Comparison of ENCODE assay signal across 8 cellular contexts in genomic region chrX:109840585-109840984, GRCh38.
DNase-seq lines count a peak whose midpoint lies in the region; ATAC-seq and TF ChIP-seq lines count a peak whose summit lies in the region.

No MANE protein-coding gene starts in this region.

- peak overlapping the region; percentile 88 for H3K18ac ChIP-seq in IMR-90 (ENCODE audit: low read depth, low read length)
- peak overlapping the region; percentile 70 to 89 for H3K18ac ChIP-seq in mesenchymal stem cell (ENCODE audit: low read depth in 1 of 2, low read length in 2 of 2)

- H3K4me1 Mint-ChIP-seq in MCF 10A (ENCODE audit: insufficient read depth, unreplicated experiment), result no peaks in the 10 kb centered on the region
- H3K4me1 Mint-ChIP-seq in activated naive CD4-positive, alpha-beta T cell treated with anti-CD3 and anti-CD28 coated beads, Interleukin-2, amount 10 ng/mL, durations not matched to agents 7 days and 5 days, result no peaks in the 10 kb centered on the region

- TF ChIP-seq CTCF in AG09309 (IDR thresholded peaks at IDR 0.05; ENCODE audit: control insufficient read depth, insufficient read depth, low read depth, low read length, missing control alignments), result no peak
- no peak for TF ChIP-seq CTCF in IMR-90 (conservative IDR thresholded peaks at IDR 0.05; ENCODE audit: low read depth, low read length)
- no peak for TF ChIP-seq CTCF in MCF 10A (IDR thresholded peaks at IDR 0.05; ENCODE audit: unreplicated experiment)

- BruUV-seq in IMR-90 (replicated peaks; lab: Mats Ljungman, UMichigan), result no TSS peak
- no TSS peak for BruUV-seq in MCF 10A (replicated peaks; lab: Mats Ljungman, UMichigan)

- H3K4ac ChIP-seq in IMR-90 (ENCODE audit: low read depth, low read length) (peak overlapping the region; percentile 87), mesenchymal stem cell (ENCODE audit: low read depth in 1 of 2, low read length in 2 of 2) (no peak overlapping the region)

- in situ Hi-C loops in IMR-90 (cut with MboI; ENCODE audit: low sequenced_read_pairs), result loop anchor here (5.0 kb wide), 1 partner anchor 108 kb away; the partner anchor contains the start of gene ACSL4

- H3K9me3 Mint-ChIP-seq in MCF 10A (ENCODE audit: unreplicated experiment), result no peaks in the 10 kb centered on the region
- no peaks in the 10 kb centered on the region for H3K9me3 Mint-ChIP-seq in activated naive CD4-positive, alpha-beta T cell treated with anti-CD3 and anti-CD28 coated beads, Interleukin-2, amount 10 ng/mL, durations not matched to agents 7 days and 5 days

- no peaks in the 10 kb centered on the region for H3K79me1 ChIP-seq in IMR-90 (ENCODE audit: low read depth in 1 of 2, low read length in 2 of 2)
- H3K79me1 ChIP-seq in mesenchymal stem cell (replicated peaks; ENCODE audit: low read length, poor library complexity, severe bottlenecking), result no peaks in the 10 kb centered on the region

- H3K27ac Mint-ChIP-seq in MCF 10A (ENCODE audit: low read depth, unreplicated experiment), result no peak overlapping the region
- no peak overlapping the region for H3K27ac Mint-ChIP-seq in activated naive CD4-positive, alpha-beta T cell treated with anti-CD3 and anti-CD28 coated beads, Interleukin-2, amount 10 ng/mL, durations not matched to agents 7 days and 5 days

- H3K27me3 Mint-ChIP-seq in MCF 10A (ENCODE audit: insufficient read depth, unreplicated experiment), result peaks cover 13% of the 10 kb centered on the region
- H3K27me3 Mint-ChIP-seq in activated naive CD4-positive, alpha-beta T cell treated with anti-CD3 and anti-CD28 coated beads, Interleukin-2, amount 10 ng/mL, durations not matched to agents 7 days and 5 days, result no peaks in the 10 kb centered on the region

- H3K4me3 Mint-ChIP-seq in MCF 10A (ENCODE audit: unreplicated experiment), result no peak overlapping the region
- no peak overlapping the region for H3K4me3 Mint-ChIP-seq in activated naive CD4-positive, alpha-beta T cell treated with anti-CD3 and anti-CD28 coated beads, Interleukin-2, amount 10 ng/mL, durations not matched to agents 7 days and 5 days

- H2BK5ac ChIP-seq in IMR-90 (ENCODE audit: low read depth, low read length, poor library complexity, severe bottlenecking) (peak overlapping the region; percentile 73), mesenchymal stem cell (ENCODE audit: low read depth, low read length, poor library complexity, severe bottlenecking) (peak overlapping the region; percentile 87)

- peak overlapping the region; percentile 86 for H2BK120ac ChIP-seq in IMR-90 (ENCODE audit: low read depth, low read length)
- H2BK120ac ChIP-seq in mesenchymal stem cell (ENCODE audit: low read depth, low read length), result peak overlapping the region; percentile 96

- ATAC-seq in IMR-90 (ENCODE audit: low read depth) (peak; percentile 85), GM18517 (IDR thresholded peaks at IDR 0.05; ENCODE audit: unreplicated experiment) (no peak)

- peak overlapping the region; percentile 91 for H3K14ac ChIP-seq in IMR-90 (replicated peaks; ENCODE audit: low read depth, low read length)
- no peak overlapping the region for H3K14ac ChIP-seq in mesenchymal stem cell (ENCODE audit: low read length in 2 of 2)

- no peaks in the 10 kb centered on the region for H4K20me1 ChIP-seq in IMR-90 (ENCODE audit: insufficient read depth, low read length)

- H3K9me3 ChIP-seq in IMR-90 (ENCODE audit: control insufficient read depth, insufficient read depth, low read length), result no peaks in the 10 kb centered on the region
- H3K9me3 ChIP-seq in mesenchymal stem cell (ENCODE audit: control insufficient read depth, low read length), result no peaks in the 10 kb centered on the region
- H3K9me3 ChIP-seq in effector memory CD4-positive, alpha-beta T cell (ENCODE audit: control insufficient read depth, low read length), result no peaks in the 10 kb centered on the region

- H2BK15ac ChIP-seq in IMR-90 (ENCODE audit: low read depth, low read length), result peak overlapping the region; percentile 83; the same call in 2 of the 3 replicates
- no peak overlapping the region for H2BK15ac ChIP-seq in mesenchymal stem cell (ENCODE audit: low read depth, poor library complexity, severe bottlenecking)

- H3K27ac ChIP-seq in IMR-90 (ENCODE audit: insufficient read depth, low read length), result peak overlapping the region; percentile 97
- peak overlapping the region; percentile 98 for H3K27ac ChIP-seq in mesenchymal stem cell (ENCODE audit: low read length, poor library complexity, severe bottlenecking)
- H3K27ac ChIP-seq in effector memory CD4-positive, alpha-beta T cell (ENCODE audit: insufficient read depth, low read length, poor library complexity, severe bottlenecking), result no peak overlapping the region

- H3K36me3 Mint-ChIP-seq in MCF 10A (ENCODE audit: insufficient read depth, unreplicated experiment), result no peaks in the 10 kb centered on the region
- H3K36me3 Mint-ChIP-seq in activated naive CD4-positive, alpha-beta T cell treated with anti-CD3 and anti-CD28 coated beads, Interleukin-2, amount 10 ng/mL, durations not matched to agents 7 days and 5 days, result no peaks in the 10 kb centered on the region

- no peak for TF ChIP-seq POLR2A in IMR-90 (IDR thresholded peaks at IDR 0.05; ENCODE audit: low read depth, low read length)

- H3K4me2 ChIP-seq in IMR-90 (ENCODE audit: low read depth, low read length), result peak overlapping the region; percentile 53
- no peak overlapping the region for H3K4me2 ChIP-seq in mesenchymal stem cell (ENCODE audit: low read length, poor library complexity, severe bottlenecking)

- H3K23ac ChIP-seq in IMR-90 (ENCODE audit: low read depth, low read length) (peak overlapping the region; percentile 83; the same call in 1 of the 2 replicates), mesenchymal stem cell (ENCODE audit: low read length in 2 of 2) (no peak overlapping the region)

- DNase-seq in AG09309 (ENCODE audit: low read depth), result peak; percentile 80
- DNase-seq in IMR-90, result peak; percentile 95
- DNase-seq in MCF 10A (ENCODE audit: unreplicated experiment), result peak; percentile 93
- DNase-seq in mesenchymal stem cell, result peak; percentile 96
- no peak for DNase-seq in OCI-M2 (lab: John Stamatoyannopoulos, UW; ENCODE audit: unreplicated experiment)
- DNase-seq in activated naive CD4-positive, alpha-beta T cell treated with anti-CD3 and anti-CD28 coated beads, Interleukin-2, amount 10 ng/mL, durations not matched to agents 7 days and 5 days, result no peak
- no peak for DNase-seq in effector memory CD4-positive, alpha-beta T cell

- H3K9me1 ChIP-seq in IMR-90 (ENCODE audit: insufficient read depth, low read length), result 0 out of 2 replicates have a peak, but pooled peaks cover 3% of the 10 kb centered on the region

- CTCF ChIA-PET in IMR-90 (lab: Yijun Ruan, JAX), result interaction anchor here (0.6 kb wide), 1 partner anchor 311 kb away, joined by 3 read pairs; no protein-coding TSS in a partner anchor
- CTCF ChIA-PET in MCF 10A (lab: Yijun Ruan, JAX), result interaction anchor here (0.5 to 2.0 kb wide), 7 partner anchors 13 to 128 kb away, joined by 3 to 19 read pairs (median 4); no protein-coding TSS in a partner anchor
- CTCF ChIA-PET in activated naive CD4-positive, alpha-beta T cell treated with anti-CD3 and anti-CD28 coated beads, Interleukin-2, amount 10 ng/mL, durations not matched to agents 7 days and 5 days (lab: Charles Lee), result interaction anchor here (0.9 to 1.2 kb wide), 2 partner anchors 16 to 128 kb away, joined by 3 read pairs; no protein-coding TSS in a partner anchor

- H4K91ac ChIP-seq in IMR-90 (ENCODE audit: insufficient read depth, low read depth, low read length) (peak overlapping the region; percentile 72), mesenchymal stem cell (ENCODE audit: low read length) (peak overlapping the region; percentile 68)

- H4K5ac ChIP-seq in IMR-90 (ENCODE audit: low read depth, low read length), result peak overlapping the region; percentile 91

- WGBS in IMR-90 (ENCODE audit: extremely low coverage in 2 of 2, insufficient read length in 1 of 2), 2 experiments, result no CpG with 5 or more reads among the region's 3 CpGs
- WGBS in mesenchymal stem cell, result 0% methylated on average over 1 of the region's 3 CpGs

- no peak for TF ChIP-seq RAD21 in IMR-90 (IDR thresholded peaks at IDR 0.05; ENCODE audit: low read length)

- peak overlapping the region; percentile 71 to 85; a peak in 3 of 4 replicates for H4K8ac ChIP-seq in IMR-90 (ENCODE audit: low read depth in 2 of 2, low read length in 2 of 2)
- peak overlapping the region; percentile 41 for H4K8ac ChIP-seq in mesenchymal stem cell (ENCODE audit: low read length)

- H2AFZ ChIP-seq in IMR-90 (replicated peaks; ENCODE audit: low read length, poor library complexity) (peak overlapping the region; percentile 39), mesenchymal stem cell (ENCODE audit: low read depth, low read length) (no peak overlapping the region)

- no peak overlapping the region for H2AK5ac ChIP-seq in IMR-90 (ENCODE audit: low read depth, low read length)
- no peak overlapping the region for H2AK5ac ChIP-seq in mesenchymal stem cell (ENCODE audit: low read length, severe bottlenecking)

- H2BK20ac ChIP-seq in IMR-90 (ENCODE audit: low read depth, low read length), result peak overlapping the region; percentile 81

- H3K4me1 ChIP-seq in IMR-90 (ENCODE audit: control insufficient read depth, insufficient read depth, low read length), result peaks cover 23% of the 10 kb centered on the region
- H3K4me1 ChIP-seq in mesenchymal stem cell (ENCODE audit: control insufficient read depth, insufficient read depth, low read depth, low read length), result peaks cover 4% of the 10 kb centered on the region
- no peaks in the 10 kb centered on the region for H3K4me1 ChIP-seq in effector memory CD4-positive, alpha-beta T cell (ENCODE audit: control insufficient read depth, insufficient read depth, low read length, poor library complexity, severe bottlenecking)

- H3K56ac ChIP-seq in IMR-90 (ENCODE audit: extremely low read depth, insufficient read depth, low read length), result 0 out of 2 replicates have a peak overlapping the region, but pooled peaks have one; percentile 64

- POLR2A ChIA-PET in IMR-90 (lab: Charles Lee; ENCODE audit: unreplicated experiment) (interaction anchor here (0.6 kb wide), 1 partner anchor 129 kb away, joined by 6 read pairs; no protein-coding TSS in a partner anchor), MCF 10A (lab: Yijun Ruan, JAX) (interaction anchor here (0.6 to 4.2 kb wide), 11 partner anchors 8 to 241 kb away, joined by 3 to 38 read pairs (median 4); partner anchors contain the start of gene ACSL4)

- peaks cover 2% of the 10 kb centered on the region for H3K27me3 ChIP-seq in IMR-90 (ENCODE audit: control insufficient read depth, insufficient read depth, low read length)
- peaks cover 0 to 21% of the 10 kb centered on the region in 2 experiments for H3K27me3 ChIP-seq in mesenchymal stem cell (ENCODE audit: control insufficient read depth in 1 of 2, insufficient read depth in 1 of 2, low read length in 2 of 2)
- H3K27me3 ChIP-seq in effector memory CD4-positive, alpha-beta T cell (replicated peaks; ENCODE audit: control insufficient read depth, insufficient read depth, low read length, poor library complexity, severe bottlenecking), result no peaks in the 10 kb centered on the region

- H2BK12ac ChIP-seq in mesenchymal stem cell (ENCODE audit: low read length in 2 of 2), result peak overlapping the region in 1 of 2 experiments; percentile 77

- intact Hi-C loops in IMR-90 (cut with micrococcal nuclease), result loop anchor here (1.0 kb wide), 1 partner anchor 13 kb away; no protein-coding TSS in a partner anchor
- intact Hi-C loops in MCF 10A (cut with micrococcal nuclease), result loop anchor here (5.0 to 10.0 kb wide), 3 partner anchors 66 to 128 kb away; partner anchors contain the start of gene ACSL4

- H3K9ac ChIP-seq in IMR-90 (ENCODE audit: low read depth, low read length) (peak overlapping the region; percentile 52), mesenchymal stem cell (ENCODE audit: low read length) (peak overlapping the region; percentile 73)

- H3K36me3 ChIP-seq in IMR-90 (ENCODE audit: control insufficient read depth, insufficient read depth, low read length) (no peaks in the 10 kb centered on the region), mesenchymal stem cell (ENCODE audit: control insufficient read depth in 1 of 2, insufficient read depth in 2 of 2, low read depth in 1 of 2, low read length in 2 of 2) (no peaks in the 10 kb centered on the region)
- H3K36me3 ChIP-seq in effector memory CD4-positive, alpha-beta T cell (ENCODE audit: control insufficient read depth, insufficient read depth, low read length), result no peaks in the 10 kb centered on the region

- dilution Hi-C loops in IMR-90 (cut with HindIII; ENCODE audit: low sequenced_read_pairs, unreplicated experiment), result no loop called here

- peak overlapping the region; percentile 65 for H2AK9ac ChIP-seq in IMR-90 (replicated peaks; ENCODE audit: low read depth, low read length, poor library complexity)

- H3K4me3 ChIP-seq in AG09309 (ENCODE audit: control insufficient read depth, low read depth, low read length) (no peak overlapping the region), IMR-90 (ENCODE audit: insufficient read depth, low read depth, low read length) (no peak overlapping the region), mesenchymal stem cell (ENCODE audit: insufficient read depth in 1 of 2, low read depth in 1 of 2, low read length in 2 of 2) (peak overlapping the region in 1 of 2 experiments; percentile 52)
- H3K4me3 ChIP-seq in effector memory CD4-positive, alpha-beta T cell (ENCODE audit: insufficient read depth, low read depth, low read length, poor library complexity, severe bottlenecking), result no peak overlapping the region

Comparison
In these comparisons a context has a peak if more than half of its experiments do, and no peak if none do; other contexts are left out.
1. DNase-seq: peak in AG09309 (single experiment), IMR-90 (single experiment), MCF 10A (single experiment) and mesenchymal stem cell (single experiment); none in OCI-M2 (single experiment), activated naive CD4-positive, alpha-beta T cell treated with anti-CD3 and anti-CD28 coated beads, Interleukin-2, amount 10 ng/mL, durations not matched to agents 7 days and 5 days (single experiment) and effector memory CD4-positive, alpha-beta T cell (0 of 3).